15 cellular contexts compared by ENCODE assay signal in genomic region chr1:222240536-222241181, GRCh38.
DNase-seq lines count a peak whose midpoint lies in the region; ATAC-seq, FAIRE-seq and TF ChIP-seq lines count a peak whose summit lies in the region.
"Had no signal": no experiment of that assay in that cellular context is flagged by ENCODE, and none has a peak within 500 bp of the region (broad histone marks: within the 10 kb centered on the region; RNA-seq: fewer than 3 reads in every experiment).

No MANE protein-coding gene starts in this region.

- ATAC-seq in K562 (peak; percentile 87), HG03378 (IDR thresholded peaks at IDR 0.05; ENCODE audit: unreplicated experiment) (no peak), HG03135 (IDR thresholded peaks at IDR 0.05; ENCODE audit: unreplicated experiment) (no peak)
- ATAC-seq: Right ventricle myocardium inferior had no signal

- FAIRE-seq in K562 (lab: Jason Lieb, UNC): peak; percentile 52

- CTCF ChIA-PET in K562 (lab: Yijun Ruan, JAX; ENCODE audit: low intra/inter-chr PET ratio): no interaction called here

- H2AFZ ChIP-seq in K562 (ENCODE audit: low read depth, low read length): peak overlapping the region; percentile 52

- H3K36me3 ChIP-seq in K562 (ENCODE audit: control insufficient read depth, insufficient read depth, low read length): no peaks in the 10 kb centered on the region
- H3K36me3 ChIP-seq: colonic mucosa, WERI-Rb-1 had no signal

- TF ChIP-seq CTCF in K562 (IDR thresholded peaks at IDR 0.05 in 2 of 3, conservative IDR thresholded peaks at IDR 0.05 in 1 of 3; ENCODE audit: insufficient read depth in 2 of 3, low read depth in 1 of 3, low read length in 3 of 3): no peak

- peak overlapping the region; percentile 33; the same call in 2 of the 3 replicates for H3K27ac ChIP-seq in K562 (ENCODE audit: extremely low read depth, low read depth, low read length)
- H3K27ac ChIP-seq: colonic mucosa, psoas muscle, WERI-Rb-1 had no signal

- no peaks in the 10 kb centered on the region for H3K27me3 ChIP-seq in K562 (ENCODE audit: control insufficient read depth in 2 of 2, insufficient read depth in 2 of 2, low read length in 2 of 2)
- H3K27me3 ChIP-seq: colonic mucosa had no signal

- no peak for TF ChIP-seq RAD21 in K562 (CRISPR knock-in tag; conservative IDR thresholded peaks at IDR 0.05 in 1 of 2, IDR thresholded peaks at IDR 0.05 in 1 of 2)

- 3% methylated on average over 7 of the region's 7 CpGs for WGBS in K562 (ENCODE audit: insufficient coverage, low coverage, missing lambda C conversion rate)

- H3K9me1 ChIP-seq in K562 (ENCODE audit: control insufficient read depth, insufficient read depth, low read length): no peaks in the 10 kb centered on the region

- TF ChIP-seq EP300 in K562 (IDR thresholded peaks at IDR 0.05; ENCODE audit: low read length): peak; percentile 63; the same call in 1 of the 2 replicates

- no peak for TF ChIP-seq POLR2A in K562 (conservative IDR thresholded peaks at IDR 0.05)

- intact Hi-C loops in K562 (cut with micrococcal nuclease): no loop called here

- no peak overlapping the region for H3K9ac ChIP-seq in K562 (ENCODE audit: insufficient read depth in 1 of 2, low read depth in 2 of 2, low read length in 2 of 2)

- H3K4me2 ChIP-seq in K562 (ENCODE audit: insufficient read depth, low read length): no peak overlapping the region; the same call in 1 of the 2 replicates

- DNase-seq in DMS 273 (lab: John Stamatoyannopoulos, UW; ENCODE audit: unreplicated experiment): peak; percentile 92
- peak; percentile 52 for DNase-seq in HT1080 (ENCODE audit: low read depth)
- peak in 2 of 4 experiments; percentile 38 to 60 for DNase-seq in K562 (ENCODE audit: extremely low read depth in 1 of 4, low spot score in 3 of 4)
- peak; percentile 41 for DNase-seq in kidney glomerular epithelial cell (lab: John Stamatoyannopoulos, UW)
- no peak for DNase-seq in NCI-H1930 (lab: John Stamatoyannopoulos, UW)
- no peak for DNase-seq in activated CD4-positive, CD25-positive, alpha-beta regulatory T cell treated with anti-CD3 and anti-CD28 coated beads, Interleukin-2, amount 50 U/mL, for 72 hours
- DNase-seq: activated effector memory CD4-positive, alpha-beta T cell treated with Interleukin-2 at 50 U/mL for 16 hours; CD8-positive, alpha-beta memory T cell; colonic mucosa; head of caudate nucleus; psoas muscle; WERI-Rb-1 had no signal

- BruUV-seq in K562 (replicated peaks; lab: Mats Ljungman, UMichigan): no TSS peak

- no peaks in the 10 kb centered on the region for H3K79me2 ChIP-seq in K562 (ENCODE audit: control insufficient read depth, insufficient read depth, low read length)

- no peaks in the 10 kb centered on the region for H4K20me1 ChIP-seq in K562 (replicated peaks; ENCODE audit: control insufficient read depth, insufficient read depth, low read length)

- peaks cover 0 to 6% of the 10 kb centered on the region in 2 experiments; a peak in 2 of 5 replicates for H3K4me1 ChIP-seq in K562 (replicated peaks in 1 of 2; ENCODE audit: control insufficient read depth in 2 of 2, insufficient read depth in 2 of 2, low read length in 2 of 2)
- H3K4me1 ChIP-seq: colonic mucosa, psoas muscle had no signal

- in situ Hi-C loops in K562 (cut with MboI): no loop called here

- H3K4me3 ChIP-seq in K562: no peak overlapping the region
- H3K4me3 ChIP-seq: colonic mucosa, psoas muscle had no signal

- H3K9me3 ChIP-seq in K562 (replicated peaks; ENCODE audit: control insufficient read depth, insufficient read depth, low read depth, low read length): peaks cover 3% of the 10 kb centered on the region; the same call in 1 of the 2 replicates
- H3K9me3 ChIP-seq: colonic mucosa, psoas muscle had no signal

- POLR2A ChIA-PET in K562 (lab: Yijun Ruan, JAX): interaction anchor here (0.6 kb wide), 1 partner anchor 142 kb away, joined by 3 read pairs; no protein-coding TSS in a partner anchor

TF ChIP-seq in K562, 482 proteins besides CTCF, POLR2A, EP300 and RAD21 (continues in another document):
- TF ChIP-seq ETS1 (conservative IDR thresholded peaks at IDR 0.05; ENCODE audit: control insufficient read depth, low read depth, low read length) (no peak), ETV5 (CRISPR knock-in tag; IDR thresholded peaks at IDR 0.05; ENCODE audit: low read depth) (no peak), THRB (CRISPR knock-in tag; conservative IDR thresholded peaks at IDR 0.05) (no peak), ZKSCAN3 (CRISPR knock-in tag; IDR thresholded peaks at IDR 0.05) (no peak), SREBF2 (CRISPR knock-in tag; IDR thresholded peaks at IDR 0.05) (no peak), ID3 (CRISPR knock-in tag; IDR thresholded peaks at IDR 0.05) (no peak), ID3 (tag; IDR thresholded peaks at IDR 0.05) (no peak), PBX2 (CRISPR knock-in tag; IDR thresholded peaks at IDR 0.05; ENCODE audit: low read depth) (no peak), PBX2 (tag; conservative IDR thresholded peaks at IDR 0.05; ENCODE audit: low read depth) (no peak), TCF7 (IDR thresholded peaks at IDR 0.05; ENCODE audit: borderline replicate concordance) (no peak), MAFF (IDR thresholded peaks at IDR 0.05; ENCODE audit: low read length) (peak; percentile 89), HEY1 (CRISPR knock-in tag; IDR thresholded peaks at IDR 0.05; ENCODE audit: borderline replicate concordance) (no peak), MED1 (CRISPR knock-in tag; IDR thresholded peaks at IDR 0.05; ENCODE audit: borderline replicate concordance) (no peak), TCF15 (CRISPR knock-in tag; IDR thresholded peaks at IDR 0.05) (no peak), ZNF589 (CRISPR knock-in tag; IDR thresholded peaks at IDR 0.05; ENCODE audit: low read depth) (no peak), NFATC3 (IDR thresholded peaks at IDR 0.05) (no peak), ZNF75A (CRISPR knock-in tag; IDR thresholded peaks at IDR 0.05) (no peak), FOXO4 (CRISPR knock-in tag; IDR thresholded peaks at IDR 0.05) (no peak), RBM15 (IDR thresholded peaks at IDR 0.05; ENCODE audit: insufficient read depth, low read length) (no peak), HDAC6 (IDR thresholded peaks at IDR 0.05; ENCODE audit: low read depth, low read length) (no peak)

Comparison
In these comparisons a context has a peak if more than half of its experiments do, and no peak if none do; other contexts are left out.
1. DNase-seq: peak in DMS 273 (single experiment), HT1080 (single experiment) and kidney glomerular epithelial cell (single experiment); none in NCI-H1930 (0 of 2) and activated CD4-positive, CD25-positive, alpha-beta regulatory T cell treated with anti-CD3 and anti-CD28 coated beads, Interleukin-2, amount 50 U/mL, for 72 hours (single experiment).